Comparison of ENCODE assay signal across 1 cellular context in genomic region chr3:188003188-188004171, GRCh38.
TF ChIP-seq lines count a peak whose summit lies in the region.

No MANE protein-coding gene starts in this region.

TF ChIP-seq in HepG2, 621 proteins besides CTCF, POLR2A, EP300 and RAD21 (continued from another document and continues in another):
- peak; percentile 98 for TF ChIP-seq HNF1A (IDR thresholded peaks at IDR 0.05; ENCODE audit: low read depth)
- TF ChIP-seq HNF1A (CRISPR knock-in tag; IDR thresholded peaks at IDR 0.05; ENCODE audit: borderline replicate concordance): peak; percentile 97
- no peak for TF ChIP-seq PRPF4 (IDR thresholded peaks at IDR 0.05; ENCODE audit: low read depth, low read length, poor library complexity, severe bottlenecking)
- TF ChIP-seq ZFP41 (CRISPR knock-in tag; IDR thresholded peaks at IDR 0.05; ENCODE audit: borderline replicate concordance): no peak
- no peak for TF ChIP-seq ZNF557 (CRISPR knock-in tag; IDR thresholded peaks at IDR 0.05)
- TF ChIP-seq TOPORS (CRISPR knock-in tag; IDR thresholded peaks at IDR 0.05): 0 out of 2 replicates have a peak, but pooled peaks have one; percentile 41
- no peak for TF ChIP-seq NFIB (CRISPR knock-in tag; IDR thresholded peaks at IDR 0.05; ENCODE audit: borderline replicate concordance)
- peak; percentile 88 for TF ChIP-seq TEAD3 (CRISPR knock-in tag; optimal IDR thresholded peaks at IDR 0.05; ENCODE audit: borderline replicate concordance)
- TF ChIP-seq PAF1 (CRISPR knock-in tag; IDR thresholded peaks at IDR 0.05): no peak
- TF ChIP-seq MXD3 (CRISPR knock-in tag; IDR thresholded peaks at IDR 0.05): no peak
- no peak for TF ChIP-seq ZMAT5 (CRISPR knock-in tag; IDR thresholded peaks at IDR 0.05; ENCODE audit: borderline replicate concordance, low read depth)
- TF ChIP-seq AKAP8 (CRISPR knock-in tag; IDR thresholded peaks at IDR 0.05): no peak
- no peak for TF ChIP-seq ZKSCAN1 (IDR thresholded peaks at IDR 0.05; ENCODE audit: low read length)
- TF ChIP-seq ZNF138 (CRISPR knock-in tag; IDR thresholded peaks at IDR 0.05; ENCODE audit: low read depth): no peak
- TF ChIP-seq ZNF292 (CRISPR knock-in tag; IDR thresholded peaks at IDR 0.05; ENCODE audit: borderline replicate concordance, low read depth): peak; percentile 23; the same call in 1 of the 2 replicates
- TF ChIP-seq SOX13 (IDR thresholded peaks at IDR 0.05): no peak
- TF ChIP-seq SOX13 (CRISPR knock-in tag; conservative IDR thresholded peaks at IDR 0.05 in 1 of 2, IDR thresholded peaks at IDR 0.05 in 1 of 2): peak in 1 of 2 experiments; percentile 75; a peak in 2 of 4 replicates
- peak; percentile 84 for TF ChIP-seq NCOA2 (CRISPR knock-in tag; IDR thresholded peaks at IDR 0.05)
- peak; percentile 42; the same call in 1 of the 2 replicates for TF ChIP-seq MIXL1 (CRISPR knock-in tag; IDR thresholded peaks at IDR 0.05)
- TF ChIP-seq ZFYVE20 (CRISPR knock-in tag; IDR thresholded peaks at IDR 0.05; ENCODE audit: borderline replicate concordance, low read depth): no peak
- no peak for TF ChIP-seq ZNF777 (CRISPR knock-in tag; IDR thresholded peaks at IDR 0.05)
- peak; percentile 59; the same call in 1 of the 2 replicates for TF ChIP-seq HIVEP1 (CRISPR knock-in tag; IDR thresholded peaks at IDR 0.05)
- TF ChIP-seq PHF5A (CRISPR knock-in tag; IDR thresholded peaks at IDR 0.05; ENCODE audit: low read depth, unreplicated experiment): no peak
- no peak for TF ChIP-seq NFAT5 (CRISPR knock-in tag; IDR thresholded peaks at IDR 0.05)
- TF ChIP-seq MED1 (CRISPR knock-in tag; IDR thresholded peaks at IDR 0.05): peak; percentile 80
- no peak for TF ChIP-seq RAD51 (IDR thresholded peaks at IDR 0.05; ENCODE audit: borderline replicate concordance)
- TF ChIP-seq ZFY (CRISPR knock-in tag; IDR thresholded peaks at IDR 0.05): peak; percentile 64
- no peak for TF ChIP-seq ZNF232 (CRISPR knock-in tag; IDR thresholded peaks at IDR 0.05; ENCODE audit: borderline replicate concordance)
- no peak for TF ChIP-seq GPBP1L1 (CRISPR knock-in tag; IDR thresholded peaks at IDR 0.05)
- TF ChIP-seq CAMTA2 (CRISPR knock-in tag; IDR thresholded peaks at IDR 0.05; ENCODE audit: borderline replicate concordance): no peak
- peak; percentile 13; the same call in 1 of the 2 replicates for TF ChIP-seq IRF2 (CRISPR knock-in tag; IDR thresholded peaks at IDR 0.05)
- TF ChIP-seq ZBTB49 (CRISPR knock-in tag; IDR thresholded peaks at IDR 0.05; ENCODE audit: borderline replicate concordance): no peak
- TF ChIP-seq BCL3 (CRISPR knock-in tag; IDR thresholded peaks at IDR 0.05): no peak
- no peak for TF ChIP-seq FLYWCH1 (CRISPR knock-in tag; IDR thresholded peaks at IDR 0.05)
- 0 out of 2 replicates have a peak, but pooled peaks have one; percentile 36 for TF ChIP-seq ZNF556 (CRISPR knock-in tag; IDR thresholded peaks at IDR 0.05; ENCODE audit: borderline replicate concordance)
- no peak for TF ChIP-seq TCF12 (IDR thresholded peaks at IDR 0.05)
- TF ChIP-seq TCF12 (CRISPR knock-in tag; IDR thresholded peaks at IDR 0.05): 0 out of 2 replicates have a peak, but pooled peaks have one; percentile 13
- peak; percentile 50; the same call in 1 of the 2 replicates for TF ChIP-seq NKX3-1 (CRISPR knock-in tag; IDR thresholded peaks at IDR 0.05)
- TF ChIP-seq NR2F1 (CRISPR knock-in tag; IDR thresholded peaks at IDR 0.05): peak in 1 of 2 experiments; percentile 25; a peak in 1 of 4 replicates
- TF ChIP-seq KMT2A (CRISPR knock-in tag; IDR thresholded peaks at IDR 0.05): no peak
- no peak for TF ChIP-seq ZNF737 (CRISPR knock-in tag; IDR thresholded peaks at IDR 0.05; ENCODE audit: borderline replicate concordance)
- peak; percentile 78; the same call in 1 of the 2 replicates for TF ChIP-seq THRA (CRISPR knock-in tag; IDR thresholded peaks at IDR 0.05; ENCODE audit: borderline replicate concordance)
- TF ChIP-seq KAT2B (IDR thresholded peaks at IDR 0.05; ENCODE audit: borderline replicate concordance, low read depth, low read length): no peak
- no peak for TF ChIP-seq ZNF674 (CRISPR knock-in tag; IDR thresholded peaks at IDR 0.05; ENCODE audit: low read depth)
- TF ChIP-seq TCF7 (IDR thresholded peaks at IDR 0.05; ENCODE audit: low read depth): peak; percentile 49
- TF ChIP-seq SP140L (CRISPR knock-in tag; IDR thresholded peaks at IDR 0.05; ENCODE audit: borderline replicate concordance): no peak
- TF ChIP-seq ZNF207 (IDR thresholded peaks at IDR 0.05; ENCODE audit: borderline replicate concordance): no peak
- no peak for TF ChIP-seq ZNF10 (CRISPR knock-in tag; IDR thresholded peaks at IDR 0.05; ENCODE audit: borderline replicate concordance, low read depth)
- TF ChIP-seq ZNF792 (CRISPR knock-in tag; IDR thresholded peaks at IDR 0.05): no peak
- TF ChIP-seq ZBTB46 (CRISPR knock-in tag; IDR thresholded peaks at IDR 0.05; ENCODE audit: borderline replicate concordance): no peak
